ENCODE assay signal across 1 cellular context in the genomic region with DNA sequence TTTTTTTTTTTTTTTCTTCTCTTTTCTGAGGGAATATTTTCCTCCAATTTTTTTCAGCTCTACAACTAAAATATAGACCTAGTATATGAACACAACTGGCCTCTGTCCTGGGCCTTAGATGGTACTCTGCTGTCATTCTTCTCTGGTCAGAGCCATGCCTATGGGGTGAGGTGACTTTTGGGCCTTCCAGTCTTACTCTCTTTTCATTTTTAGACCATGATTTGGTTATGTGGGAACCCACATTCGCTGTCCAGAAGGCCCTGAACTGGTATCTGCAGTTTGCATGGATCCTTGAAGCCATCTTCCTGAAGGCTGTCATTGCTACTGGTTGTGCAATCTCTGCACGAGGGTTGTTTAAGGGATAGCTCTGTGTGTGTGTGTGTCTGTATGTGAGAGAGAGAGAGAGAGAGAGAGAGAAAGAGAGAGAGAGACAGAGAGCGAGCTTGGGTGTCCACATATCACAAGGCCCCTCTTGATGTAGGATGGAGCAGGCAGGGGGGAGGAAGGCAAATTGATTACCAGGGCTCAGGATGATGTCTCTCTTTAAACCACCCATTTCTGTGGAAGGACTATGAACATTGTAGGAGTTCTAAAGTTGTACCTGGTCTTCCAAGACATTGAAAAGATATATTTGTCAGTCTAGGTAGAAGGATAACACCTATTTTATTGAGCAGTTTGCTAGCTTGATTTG.
TF ChIP-seq lines count a peak whose summit lies in the region.

No MANE protein-coding gene starts in this region.

TF ChIP-seq in H1, 55 proteins besides CTCF, POLR2A, EP300 and RAD21:
- TF ChIP-seq EZH2 (IDR thresholded peaks at IDR 0.05; ENCODE audit: low read depth, low read length, severe bottlenecking) (no peak), SIX5 (IDR thresholded peaks at IDR 0.05; ENCODE audit: low read depth, low read length) (no peak), RBBP5 (IDR thresholded peaks at IDR 0.05; ENCODE audit: borderline replicate concordance, low read depth, low read length) (no peak), CEBPB (IDR thresholded peaks at IDR 0.05; ENCODE audit: low read depth, low read length) (peak; percentile 31; the same call in 1 of the 2 replicates), JUND (IDR thresholded peaks at IDR 0.05; ENCODE audit: low read length) (no peak)
